19 cellular contexts compared by ENCODE assay signal in genomic region chr10:124168991-124169826, GRCh38.
"Had no signal": no experiment of that assay in that cellular context is flagged by ENCODE, and none has a peak within 500 bp of the region (broad histone marks: within the 10 kb centered on the region; RNA-seq: fewer than 3 reads in every experiment).

No MANE protein-coding gene starts in this region.

- H3K4me1 Mint-ChIP-seq: stimulated activated effector memory CD8-positive, alpha-beta T cell treated with anti-CD3 and anti-CD28 coated beads, Interleukin-12 subunit alpha, Interleukin-12 subunit beta, amount 100 ng/mL, for 72 hours had no signal

- DNase-seq: activated CD4-positive, alpha-beta T cell treated with anti-CD3 and anti-CD28 coated beads for 48 hours; activated CD4-positive, CD25-positive, alpha-beta regulatory T cell; activated CD8-positive, alpha-beta T cell treated with anti-CD3 and anti-CD28 coated beads for 36 hours; amniotic stem cell; foreskin melanocyte; hypothalamus; midbrain; occipital lobe; right cardiac atrium; SK-N-SH; stimulated activated CD4-positive, alpha-beta T cell treated with anti-CD3 and anti-CD28 coated beads, Interleukin-4, amount 100 ng/mL, for 1 hour; stomach; testis; upper lobe of right lung had no signal

- H3K4me1 ChIP-seq: stomach, testis, upper lobe of right lung had no signal

- H3K4me3 Mint-ChIP-seq: activated CD8-positive, alpha-beta T cell treated with anti-CD3 and anti-CD28 coated beads for 36 hours; activated naive CD8-positive, alpha-beta T cell; nephron; stimulated activated effector memory CD8-positive, alpha-beta T cell treated with anti-CD3 and anti-CD28 coated beads, Interleukin-12 subunit alpha, Interleukin-12 subunit beta, amount 100 ng/mL, for 72 hours had no signal

- H3K27ac Mint-ChIP-seq: activated CD8-positive, alpha-beta T cell treated with anti-CD3 and anti-CD28 coated beads for 36 hours; activated naive CD8-positive, alpha-beta T cell; progenitor cell of endocrine pancreas; stimulated activated effector memory CD8-positive, alpha-beta T cell treated with anti-CD3 and anti-CD28 coated beads, Interleukin-12 subunit alpha, Interleukin-12 subunit beta, amount 100 ng/mL, for 72 hours had no signal

- H3K36me3 Mint-ChIP-seq: activated naive CD8-positive, alpha-beta T cell; stimulated activated effector memory CD8-positive, alpha-beta T cell treated with anti-CD3 and anti-CD28 coated beads, Interleukin-12 subunit alpha, Interleukin-12 subunit beta, amount 100 ng/mL, for 72 hours had no signal

- H3K36me3 ChIP-seq: stomach, upper lobe of right lung had no signal

- H3K9me3 ChIP-seq: SK-N-SH, stomach, testis, upper lobe of right lung had no signal

- H3K27me3 ChIP-seq: stomach, testis, upper lobe of right lung had no signal

- H3K9me3 Mint-ChIP-seq: activated CD8-positive, alpha-beta T cell treated with anti-CD3 and anti-CD28 coated beads for 36 hours; nephron; stimulated activated effector memory CD8-positive, alpha-beta T cell treated with anti-CD3 and anti-CD28 coated beads, Interleukin-12 subunit alpha, Interleukin-12 subunit beta, amount 100 ng/mL, for 72 hours had no signal

- H3K27ac ChIP-seq: stomach, testis, upper lobe of right lung had no signal

- ATAC-seq: activated CD8-positive, alpha-beta T cell treated with anti-CD3 and anti-CD28 coated beads for 36 hours; stimulated activated effector memory CD8-positive, alpha-beta T cell treated with anti-CD3 and anti-CD28 coated beads, Interleukin-12 subunit alpha, Interleukin-12 subunit beta, amount 100 ng/mL, for 72 hours; upper lobe of right lung had no signal

- H3K9ac ChIP-seq: SK-N-SH had no signal

- H3K4me3 ChIP-seq: lung, stomach, testis, upper lobe of right lung had no signal

- H3K27me3 Mint-ChIP-seq: activated CD8-positive, alpha-beta T cell treated with anti-CD3 and anti-CD28 coated beads for 36 hours; activated naive CD8-positive, alpha-beta T cell had no signal
